In the genomic region with DNA sequence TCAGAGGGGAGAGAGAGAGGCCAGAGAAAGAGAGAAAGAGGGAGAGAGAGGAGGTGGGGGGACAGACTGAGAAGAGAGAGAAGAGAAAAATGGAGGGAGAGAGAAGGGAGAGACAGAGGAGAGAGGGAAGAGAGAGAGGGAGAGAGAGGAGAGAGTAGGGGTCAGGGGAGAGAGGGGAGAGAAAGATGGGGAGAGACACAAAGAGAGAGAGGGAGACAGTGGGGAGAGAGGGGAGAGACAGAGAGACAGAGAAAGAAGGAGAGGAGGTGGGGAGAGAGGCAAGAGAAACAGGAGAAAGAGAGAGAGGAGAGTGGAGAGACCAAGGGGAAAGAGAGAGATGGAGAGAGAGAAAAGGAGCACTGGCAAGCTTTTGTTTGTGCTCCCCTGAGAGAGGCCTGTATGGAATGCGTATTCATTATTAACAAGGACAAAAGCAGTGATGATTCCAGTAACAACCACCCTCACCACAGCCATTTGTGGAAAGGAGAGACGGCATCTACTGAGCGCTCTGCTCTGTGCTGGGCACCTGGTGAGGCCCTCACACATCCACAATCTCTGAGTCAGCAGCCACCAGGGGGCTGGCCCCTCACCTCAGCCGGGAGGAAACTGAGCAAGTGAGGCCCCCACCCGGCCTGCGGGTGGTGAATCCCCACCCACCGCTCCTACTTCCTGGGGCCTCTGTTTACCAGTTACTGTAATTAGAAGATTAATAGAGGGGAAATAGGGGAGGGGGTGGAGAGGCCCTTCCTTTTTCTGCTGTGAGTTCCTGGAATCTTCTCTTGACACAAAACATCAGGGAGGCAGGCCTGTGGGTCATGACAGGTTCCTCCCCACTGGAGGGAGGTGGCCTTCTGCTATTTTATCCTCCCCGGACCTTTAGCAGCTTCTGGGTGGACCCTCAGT, we compare ENCODE assay signal across 1 cellular context.
TF ChIP-seq lines count a peak whose summit lies in the region.

No MANE protein-coding gene starts in this region.

TF ChIP-seq in K562, 482 proteins besides CTCF, POLR2A, EP300 and RAD21 (continued from another document and continues in another):
- TF ChIP-seq ETV6 (IDR thresholded peaks at IDR 0.05; ENCODE audit: borderline replicate concordance in 1 of 2, low read depth in 2 of 2, low read length in 1 of 2) (no peak), ETV6 (CRISPR knock-in tag; IDR thresholded peaks at IDR 0.05; ENCODE audit: borderline replicate concordance) (no peak), SMARCE1 (IDR thresholded peaks at IDR 0.05) (no peak; the same call in 1 of the 2 replicates), FOXP1 (CRISPR knock-in tag; IDR thresholded peaks at IDR 0.05) (no peak), ZNF830 (CRISPR knock-in tag; IDR thresholded peaks at IDR 0.05) (no peak), TAF1 (IDR thresholded peaks at IDR 0.05; ENCODE audit: control insufficient read depth, extremely low read depth, insufficient read depth, low read length, severe bottlenecking) (no peak), HDGF (IDR thresholded peaks at IDR 0.05) (peak; percentile 79), MTA1 (IDR thresholded peaks at IDR 0.05; ENCODE audit: borderline replicate concordance) (peak; percentile 81), HMGN3 (IDR thresholded peaks at IDR 0.05; ENCODE audit: borderline replicate concordance, extremely low read depth, insufficient read length, low read depth, low read length) (no peak), PHF8 (IDR thresholded peaks at IDR 0.05; ENCODE audit: borderline replicate concordance, low read length) (no peak), JUND (IDR thresholded peaks at IDR 0.05; ENCODE audit: borderline replicate concordance, low read depth, low read length) (peak; percentile 65; the same call in 1 of the 2 replicates), JUND (tag; IDR thresholded peaks at IDR 0.05; ENCODE audit: borderline replicate concordance, low read depth, low read length) (peak; percentile 49; the same call in 1 of the 3 replicates), ZNF184 (CRISPR knock-in tag; IDR thresholded peaks at IDR 0.05) (no peak), TBL1XR1 (IDR thresholded peaks at IDR 0.05; ENCODE audit: low read length in 2 of 2) (0 out of 4 replicates have a peak, but pooled peaks of 1 of the 2 experiments have one; percentile 19), ATF7 (IDR thresholded peaks at IDR 0.05) (no peak), ADNP (tag; IDR thresholded peaks at IDR 0.05) (no peak), C11orf30 (IDR thresholded peaks at IDR 0.05; ENCODE audit: low read depth) (peak; percentile 56), KLF10 (CRISPR knock-in tag; IDR thresholded peaks at IDR 0.05) (no peak), CHD2 (IDR thresholded peaks at IDR 0.05; ENCODE audit: low read depth, low read length) (no peak), ZFP30 (CRISPR knock-in tag; IDR thresholded peaks at IDR 0.05; ENCODE audit: borderline replicate concordance) (no peak), BRCA1 (IDR thresholded peaks at IDR 0.05) (no peak), BRCA1 (CRISPR knock-in tag; IDR thresholded peaks at IDR 0.05) (no peak), TAF15 (IDR thresholded peaks at IDR 0.05; ENCODE audit: low read depth, low read length) (no peak), SMARCC2 (IDR thresholded peaks at IDR 0.05; ENCODE audit: low read depth) (no peak), PRMT5 (CRISPR knock-in tag; IDR thresholded peaks at IDR 0.05) (no peak), MED1 (CRISPR knock-in tag; IDR thresholded peaks at IDR 0.05; ENCODE audit: borderline replicate concordance) (no peak), NR4A1 (CRISPR knock-in tag; IDR thresholded peaks at IDR 0.05) (no peak), NR4A1 (tag; IDR thresholded peaks at IDR 0.05) (no peak)
- TF ChIP-seq, protein P1, sequence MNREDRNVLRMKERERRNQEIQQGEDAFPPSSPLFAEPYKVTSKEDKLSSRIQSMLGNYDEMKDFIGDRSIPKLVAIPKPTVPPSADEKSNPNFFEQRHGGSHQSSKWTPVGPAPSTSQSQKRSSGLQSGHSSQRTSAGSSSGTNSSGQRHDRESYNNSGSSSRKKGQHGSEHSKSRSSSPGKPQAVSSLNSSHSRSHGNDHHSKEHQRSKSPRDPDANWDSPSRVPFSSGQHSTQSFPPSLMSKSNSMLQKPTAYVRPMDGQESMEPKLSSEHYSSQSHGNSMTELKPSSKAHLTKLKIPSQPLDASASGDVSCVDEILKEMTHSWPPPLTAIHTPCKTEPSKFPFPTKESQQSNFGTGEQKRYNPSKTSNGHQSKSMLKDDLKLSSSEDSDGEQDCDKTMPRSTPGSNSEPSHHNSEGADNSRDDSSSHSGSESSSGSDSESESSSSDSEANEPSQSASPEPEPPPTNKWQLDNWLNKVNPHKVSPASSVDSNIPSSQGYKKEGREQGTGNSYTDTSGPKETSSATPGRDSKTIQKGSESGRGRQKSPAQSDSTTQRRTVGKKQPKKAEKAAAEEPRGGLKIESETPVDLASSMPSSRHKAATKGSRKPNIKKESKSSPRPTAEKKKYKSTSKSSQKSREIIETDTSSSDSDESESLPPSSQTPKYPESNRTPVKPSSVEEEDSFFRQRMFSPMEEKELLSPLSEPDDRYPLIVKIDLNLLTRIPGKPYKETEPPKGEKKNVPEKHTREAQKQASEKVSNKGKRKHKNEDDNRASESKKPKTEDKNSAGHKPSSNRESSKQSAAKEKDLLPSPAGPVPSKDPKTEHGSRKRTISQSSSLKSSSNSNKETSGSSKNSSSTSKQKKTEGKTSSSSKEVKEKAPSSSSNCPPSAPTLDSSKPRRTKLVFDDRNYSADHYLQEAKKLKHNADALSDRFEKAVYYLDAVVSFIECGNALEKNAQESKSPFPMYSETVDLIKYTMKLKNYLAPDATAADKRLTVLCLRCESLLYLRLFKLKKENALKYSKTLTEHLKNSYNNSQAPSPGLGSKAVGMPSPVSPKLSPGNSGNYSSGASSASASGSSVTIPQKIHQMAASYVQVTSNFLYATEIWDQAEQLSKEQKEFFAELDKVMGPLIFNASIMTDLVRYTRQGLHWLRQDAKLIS (CRISPR knock-in tag; IDR thresholded peaks at IDR 0.05), result no peak
- TF ChIP-seq, protein P2, sequence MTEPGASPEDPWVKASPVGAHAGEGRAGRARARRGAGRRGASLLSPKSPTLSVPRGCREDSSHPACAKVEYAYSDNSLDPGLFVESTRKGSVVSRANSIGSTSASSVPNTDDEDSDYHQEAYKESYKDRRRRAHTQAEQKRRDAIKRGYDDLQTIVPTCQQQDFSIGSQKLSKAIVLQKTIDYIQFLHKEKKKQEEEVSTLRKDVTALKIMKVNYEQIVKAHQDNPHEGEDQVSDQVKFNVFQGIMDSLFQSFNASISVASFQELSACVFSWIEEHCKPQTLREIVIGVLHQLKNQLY (CRISPR knock-in tag; conservative IDR thresholded peaks at IDR 0.05), result no peak
- TF ChIP-seq, protein P3, sequence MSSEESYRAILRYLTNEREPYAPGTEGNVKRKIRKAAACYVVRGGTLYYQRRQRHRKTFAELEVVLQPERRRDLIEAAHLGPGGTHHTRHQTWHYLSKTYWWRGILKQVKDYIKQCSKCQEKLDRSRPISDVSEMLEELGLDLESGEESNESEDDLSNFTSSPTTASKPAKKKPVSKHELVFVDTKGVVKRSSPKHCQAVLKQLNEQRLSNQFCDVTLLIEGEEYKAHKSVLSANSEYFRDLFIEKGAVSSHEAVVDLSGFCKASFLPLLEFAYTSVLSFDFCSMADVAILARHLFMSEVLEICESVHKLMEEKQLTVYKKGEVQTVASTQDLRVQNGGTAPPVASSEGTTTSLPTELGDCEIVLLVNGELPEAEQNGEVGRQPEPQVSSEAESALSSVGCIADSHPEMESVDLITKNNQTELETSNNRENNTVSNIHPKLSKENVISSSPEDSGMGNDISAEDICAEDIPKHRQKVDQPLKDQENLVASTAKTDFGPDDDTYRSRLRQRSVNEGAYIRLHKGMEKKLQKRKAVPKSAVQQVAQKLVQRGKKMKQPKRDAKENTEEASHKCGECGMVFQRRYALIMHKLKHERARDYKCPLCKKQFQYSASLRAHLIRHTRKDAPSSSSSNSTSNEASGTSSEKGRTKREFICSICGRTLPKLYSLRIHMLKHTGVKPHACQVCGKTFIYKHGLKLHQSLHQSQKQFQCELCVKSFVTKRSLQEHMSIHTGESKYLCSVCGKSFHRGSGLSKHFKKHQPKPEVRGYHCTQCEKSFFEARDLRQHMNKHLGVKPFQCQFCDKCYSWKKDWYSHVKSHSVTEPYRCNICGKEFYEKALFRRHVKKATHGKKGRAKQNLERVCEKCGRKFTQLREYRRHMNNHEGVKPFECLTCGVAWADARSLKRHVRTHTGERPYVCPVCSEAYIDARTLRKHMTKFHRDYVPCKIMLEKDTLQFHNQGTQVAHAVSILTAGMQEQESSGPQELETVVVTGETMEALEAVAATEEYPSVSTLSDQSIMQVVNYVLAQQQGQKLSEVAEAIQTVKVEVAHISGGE (CRISPR knock-in tag; IDR thresholded peaks at IDR 0.05), result no peak
- TF ChIP-seq, protein P4, sequence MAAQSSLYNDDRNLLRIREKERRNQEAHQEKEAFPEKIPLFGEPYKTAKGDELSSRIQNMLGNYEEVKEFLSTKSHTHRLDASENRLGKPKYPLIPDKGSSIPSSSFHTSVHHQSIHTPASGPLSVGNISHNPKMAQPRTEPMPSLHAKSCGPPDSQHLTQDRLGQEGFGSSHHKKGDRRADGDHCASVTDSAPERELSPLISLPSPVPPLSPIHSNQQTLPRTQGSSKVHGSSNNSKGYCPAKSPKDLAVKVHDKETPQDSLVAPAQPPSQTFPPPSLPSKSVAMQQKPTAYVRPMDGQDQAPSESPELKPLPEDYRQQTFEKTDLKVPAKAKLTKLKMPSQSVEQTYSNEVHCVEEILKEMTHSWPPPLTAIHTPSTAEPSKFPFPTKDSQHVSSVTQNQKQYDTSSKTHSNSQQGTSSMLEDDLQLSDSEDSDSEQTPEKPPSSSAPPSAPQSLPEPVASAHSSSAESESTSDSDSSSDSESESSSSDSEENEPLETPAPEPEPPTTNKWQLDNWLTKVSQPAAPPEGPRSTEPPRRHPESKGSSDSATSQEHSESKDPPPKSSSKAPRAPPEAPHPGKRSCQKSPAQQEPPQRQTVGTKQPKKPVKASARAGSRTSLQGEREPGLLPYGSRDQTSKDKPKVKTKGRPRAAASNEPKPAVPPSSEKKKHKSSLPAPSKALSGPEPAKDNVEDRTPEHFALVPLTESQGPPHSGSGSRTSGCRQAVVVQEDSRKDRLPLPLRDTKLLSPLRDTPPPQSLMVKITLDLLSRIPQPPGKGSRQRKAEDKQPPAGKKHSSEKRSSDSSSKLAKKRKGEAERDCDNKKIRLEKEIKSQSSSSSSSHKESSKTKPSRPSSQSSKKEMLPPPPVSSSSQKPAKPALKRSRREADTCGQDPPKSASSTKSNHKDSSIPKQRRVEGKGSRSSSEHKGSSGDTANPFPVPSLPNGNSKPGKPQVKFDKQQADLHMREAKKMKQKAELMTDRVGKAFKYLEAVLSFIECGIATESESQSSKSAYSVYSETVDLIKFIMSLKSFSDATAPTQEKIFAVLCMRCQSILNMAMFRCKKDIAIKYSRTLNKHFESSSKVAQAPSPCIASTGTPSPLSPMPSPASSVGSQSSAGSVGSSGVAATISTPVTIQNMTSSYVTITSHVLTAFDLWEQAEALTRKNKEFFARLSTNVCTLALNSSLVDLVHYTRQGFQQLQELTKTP (IDR thresholded peaks at IDR 0.05; ENCODE audit: low read depth in 1 of 2, partially characterized antibody in 2 of 2), result peak in 1 of 2 experiments; percentile 34
- TF ChIP-seq, protein P5, sequence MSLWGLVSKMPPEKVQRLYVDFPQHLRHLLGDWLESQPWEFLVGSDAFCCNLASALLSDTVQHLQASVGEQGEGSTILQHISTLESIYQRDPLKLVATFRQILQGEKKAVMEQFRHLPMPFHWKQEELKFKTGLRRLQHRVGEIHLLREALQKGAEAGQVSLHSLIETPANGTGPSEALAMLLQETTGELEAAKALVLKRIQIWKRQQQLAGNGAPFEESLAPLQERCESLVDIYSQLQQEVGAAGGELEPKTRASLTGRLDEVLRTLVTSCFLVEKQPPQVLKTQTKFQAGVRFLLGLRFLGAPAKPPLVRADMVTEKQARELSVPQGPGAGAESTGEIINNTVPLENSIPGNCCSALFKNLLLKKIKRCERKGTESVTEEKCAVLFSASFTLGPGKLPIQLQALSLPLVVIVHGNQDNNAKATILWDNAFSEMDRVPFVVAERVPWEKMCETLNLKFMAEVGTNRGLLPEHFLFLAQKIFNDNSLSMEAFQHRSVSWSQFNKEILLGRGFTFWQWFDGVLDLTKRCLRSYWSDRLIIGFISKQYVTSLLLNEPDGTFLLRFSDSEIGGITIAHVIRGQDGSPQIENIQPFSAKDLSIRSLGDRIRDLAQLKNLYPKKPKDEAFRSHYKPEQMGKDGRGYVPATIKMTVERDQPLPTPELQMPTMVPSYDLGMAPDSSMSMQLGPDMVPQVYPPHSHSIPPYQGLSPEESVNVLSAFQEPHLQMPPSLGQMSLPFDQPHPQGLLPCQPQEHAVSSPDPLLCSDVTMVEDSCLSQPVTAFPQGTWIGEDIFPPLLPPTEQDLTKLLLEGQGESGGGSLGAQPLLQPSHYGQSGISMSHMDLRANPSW (CRISPR knock-in tag; IDR thresholded peaks at IDR 0.05), result no peak
- TF ChIP-seq, protein P6, sequence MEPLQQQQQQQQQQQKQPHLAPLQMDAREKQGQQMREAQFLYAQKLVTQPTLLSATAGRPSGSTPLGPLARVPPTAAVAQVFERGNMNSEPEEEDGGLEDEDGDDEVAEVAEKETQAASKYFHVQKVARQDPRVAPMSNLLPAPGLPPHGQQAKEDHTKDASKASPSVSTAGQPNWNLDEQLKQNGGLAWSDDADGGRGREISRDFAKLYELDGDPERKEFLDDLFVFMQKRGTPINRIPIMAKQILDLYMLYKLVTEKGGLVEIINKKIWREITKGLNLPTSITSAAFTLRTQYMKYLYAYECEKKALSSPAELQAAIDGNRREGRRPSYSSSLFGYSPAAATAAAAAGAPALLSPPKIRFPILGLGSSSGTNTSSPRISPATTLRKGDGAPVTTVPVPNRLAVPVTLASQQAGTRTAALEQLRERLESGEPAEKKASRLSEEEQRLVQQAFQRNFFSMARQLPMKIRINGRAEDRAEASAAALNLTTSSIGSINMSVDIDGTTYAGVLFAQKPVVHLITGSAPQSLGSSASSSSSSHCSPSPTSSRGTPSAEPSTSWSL (CRISPR knock-in tag; IDR thresholded peaks at IDR 0.05; ENCODE audit: borderline replicate concordance), result no peak
- TF ChIP-seq, protein P7, sequence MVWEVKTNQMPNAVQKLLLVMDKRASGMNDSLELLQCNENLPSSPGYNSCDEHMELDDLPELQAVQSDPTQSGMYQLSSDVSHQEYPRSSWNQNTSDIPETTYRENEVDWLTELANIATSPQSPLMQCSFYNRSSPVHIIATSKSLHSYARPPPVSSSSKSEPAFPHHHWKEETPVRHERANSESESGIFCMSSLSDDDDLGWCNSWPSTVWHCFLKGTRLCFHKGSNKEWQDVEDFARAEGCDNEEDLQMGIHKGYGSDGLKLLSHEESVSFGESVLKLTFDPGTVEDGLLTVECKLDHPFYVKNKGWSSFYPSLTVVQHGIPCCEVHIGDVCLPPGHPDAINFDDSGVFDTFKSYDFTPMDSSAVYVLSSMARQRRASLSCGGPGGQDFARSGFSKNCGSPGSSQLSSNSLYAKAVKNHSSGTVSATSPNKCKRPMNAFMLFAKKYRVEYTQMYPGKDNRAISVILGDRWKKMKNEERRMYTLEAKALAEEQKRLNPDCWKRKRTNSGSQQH (CRISPR knock-in tag; IDR thresholded peaks at IDR 0.05), result peak; percentile 95
